Comparison of ENCODE assay signal across 1 cellular context in genomic region chr18:3665780-3666525, GRCh38.
TF ChIP-seq lines count a peak whose summit lies in the region.

No MANE protein-coding gene starts in this region.

TF ChIP-seq in HepG2, 621 proteins besides CTCF, POLR2A, EP300 and RAD21 (continued from another document and continues in another):
- TF ChIP-seq NFAT5 (CRISPR knock-in tag; IDR thresholded peaks at IDR 0.05) (no peak), ZNF263 (CRISPR knock-in tag; IDR thresholded peaks at IDR 0.05) (0 out of 2 replicates have a peak, but pooled peaks have one; percentile 9), ZNF33A (CRISPR knock-in tag; IDR thresholded peaks at IDR 0.05; ENCODE audit: borderline replicate concordance) (no peak; the same call in 1 of the 2 replicates), TFE3 (CRISPR knock-in tag; IDR thresholded peaks at IDR 0.05) (peak; percentile 62), ZNF441 (CRISPR knock-in tag; IDR thresholded peaks at IDR 0.05; ENCODE audit: borderline replicate concordance) (no peak), CREB3 (CRISPR knock-in tag; IDR thresholded peaks at IDR 0.05) (no peak), ZKSCAN1 (IDR thresholded peaks at IDR 0.05; ENCODE audit: low read length) (no peak), FOXJ3 (CRISPR knock-in tag; IDR thresholded peaks at IDR 0.05; ENCODE audit: borderline replicate concordance) (peak; percentile 81; the same call in 1 of the 2 replicates), GLI4 (CRISPR knock-in tag; IDR thresholded peaks at IDR 0.05; ENCODE audit: borderline replicate concordance) (no peak), MED8 (CRISPR knock-in tag; IDR thresholded peaks at IDR 0.05; ENCODE audit: insufficient replicate concordance) (peak; percentile 91), ZNF792 (CRISPR knock-in tag; IDR thresholded peaks at IDR 0.05) (peak; percentile 63; the same call in 1 of the 2 replicates), CEBPZ (IDR thresholded peaks at IDR 0.05; ENCODE audit: low read length) (no peak), ZNF768 (CRISPR knock-in tag; IDR thresholded peaks at IDR 0.05) (0 out of 2 replicates have a peak, but pooled peaks have one; percentile 43), GABPB1 (CRISPR knock-in tag; IDR thresholded peaks at IDR 0.05) (peak; percentile 44), ZNF574 (CRISPR knock-in tag; IDR thresholded peaks at IDR 0.05) (peak; percentile 59), MEF2D (CRISPR knock-in tag; IDR thresholded peaks at IDR 0.05) (peak; percentile 59; the same call in 1 of the 2 replicates), SP5 (CRISPR knock-in tag; IDR thresholded peaks at IDR 0.05; ENCODE audit: borderline replicate concordance, low read depth) (peak; percentile 60), ZNF24 (IDR thresholded peaks at IDR 0.05) (no peak)
- TF ChIP-seq, protein P1, sequence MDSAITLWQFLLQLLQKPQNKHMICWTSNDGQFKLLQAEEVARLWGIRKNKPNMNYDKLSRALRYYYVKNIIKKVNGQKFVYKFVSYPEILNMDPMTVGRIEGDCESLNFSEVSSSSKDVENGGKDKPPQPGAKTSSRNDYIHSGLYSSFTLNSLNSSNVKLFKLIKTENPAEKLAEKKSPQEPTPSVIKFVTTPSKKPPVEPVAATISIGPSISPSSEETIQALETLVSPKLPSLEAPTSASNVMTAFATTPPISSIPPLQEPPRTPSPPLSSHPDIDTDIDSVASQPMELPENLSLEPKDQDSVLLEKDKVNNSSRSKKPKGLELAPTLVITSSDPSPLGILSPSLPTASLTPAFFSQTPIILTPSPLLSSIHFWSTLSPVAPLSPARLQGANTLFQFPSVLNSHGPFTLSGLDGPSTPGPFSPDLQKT (CRISPR knock-in tag; IDR thresholded peaks at IDR 0.05; ENCODE audit: borderline replicate concordance): no peak
- TF ChIP-seq, protein P2, sequence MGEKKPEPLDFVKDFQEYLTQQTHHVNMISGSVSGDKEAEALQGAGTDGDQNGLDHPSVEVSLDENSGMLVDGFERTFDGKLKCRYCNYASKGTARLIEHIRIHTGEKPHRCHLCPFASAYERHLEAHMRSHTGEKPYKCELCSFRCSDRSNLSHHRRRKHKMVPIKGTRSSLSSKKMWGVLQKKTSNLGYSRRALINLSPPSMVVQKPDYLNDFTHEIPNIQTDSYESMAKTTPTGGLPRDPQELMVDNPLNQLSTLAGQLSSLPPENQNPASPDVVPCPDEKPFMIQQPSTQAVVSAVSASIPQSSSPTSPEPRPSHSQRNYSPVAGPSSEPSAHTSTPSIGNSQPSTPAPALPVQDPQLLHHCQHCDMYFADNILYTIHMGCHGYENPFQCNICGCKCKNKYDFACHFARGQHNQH (CRISPR knock-in tag; IDR thresholded peaks at IDR 0.05): no peak; the same call in none of the 2 replicates
- TF ChIP-seq, protein P3, sequence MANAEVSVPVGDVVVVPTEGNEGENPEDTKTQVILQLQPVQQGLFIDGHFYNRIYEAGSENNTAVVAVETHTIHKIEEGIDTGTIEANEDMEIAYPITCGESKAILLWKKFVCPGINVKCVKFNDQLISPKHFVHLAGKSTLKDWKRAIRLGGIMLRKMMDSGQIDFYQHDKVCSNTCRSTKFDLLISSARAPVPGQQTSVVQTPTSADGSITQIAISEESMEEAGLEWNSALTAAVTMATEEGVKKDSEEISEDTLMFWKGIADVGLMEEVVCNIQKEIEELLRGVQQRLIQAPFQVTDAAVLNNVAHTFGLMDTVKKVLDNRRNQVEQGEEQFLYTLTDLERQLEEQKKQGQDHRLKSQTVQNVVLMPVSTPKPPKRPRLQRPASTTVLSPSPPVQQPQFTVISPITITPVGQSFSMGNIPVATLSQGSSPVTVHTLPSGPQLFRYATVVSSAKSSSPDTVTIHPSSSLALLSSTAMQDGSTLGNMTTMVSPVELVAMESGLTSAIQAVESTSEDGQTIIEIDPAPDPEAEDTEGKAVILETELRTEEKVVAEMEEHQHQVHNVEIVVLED (CRISPR knock-in tag; IDR thresholded peaks at IDR 0.05; ENCODE audit: borderline replicate concordance): no peak
- TF ChIP-seq, protein P4, sequence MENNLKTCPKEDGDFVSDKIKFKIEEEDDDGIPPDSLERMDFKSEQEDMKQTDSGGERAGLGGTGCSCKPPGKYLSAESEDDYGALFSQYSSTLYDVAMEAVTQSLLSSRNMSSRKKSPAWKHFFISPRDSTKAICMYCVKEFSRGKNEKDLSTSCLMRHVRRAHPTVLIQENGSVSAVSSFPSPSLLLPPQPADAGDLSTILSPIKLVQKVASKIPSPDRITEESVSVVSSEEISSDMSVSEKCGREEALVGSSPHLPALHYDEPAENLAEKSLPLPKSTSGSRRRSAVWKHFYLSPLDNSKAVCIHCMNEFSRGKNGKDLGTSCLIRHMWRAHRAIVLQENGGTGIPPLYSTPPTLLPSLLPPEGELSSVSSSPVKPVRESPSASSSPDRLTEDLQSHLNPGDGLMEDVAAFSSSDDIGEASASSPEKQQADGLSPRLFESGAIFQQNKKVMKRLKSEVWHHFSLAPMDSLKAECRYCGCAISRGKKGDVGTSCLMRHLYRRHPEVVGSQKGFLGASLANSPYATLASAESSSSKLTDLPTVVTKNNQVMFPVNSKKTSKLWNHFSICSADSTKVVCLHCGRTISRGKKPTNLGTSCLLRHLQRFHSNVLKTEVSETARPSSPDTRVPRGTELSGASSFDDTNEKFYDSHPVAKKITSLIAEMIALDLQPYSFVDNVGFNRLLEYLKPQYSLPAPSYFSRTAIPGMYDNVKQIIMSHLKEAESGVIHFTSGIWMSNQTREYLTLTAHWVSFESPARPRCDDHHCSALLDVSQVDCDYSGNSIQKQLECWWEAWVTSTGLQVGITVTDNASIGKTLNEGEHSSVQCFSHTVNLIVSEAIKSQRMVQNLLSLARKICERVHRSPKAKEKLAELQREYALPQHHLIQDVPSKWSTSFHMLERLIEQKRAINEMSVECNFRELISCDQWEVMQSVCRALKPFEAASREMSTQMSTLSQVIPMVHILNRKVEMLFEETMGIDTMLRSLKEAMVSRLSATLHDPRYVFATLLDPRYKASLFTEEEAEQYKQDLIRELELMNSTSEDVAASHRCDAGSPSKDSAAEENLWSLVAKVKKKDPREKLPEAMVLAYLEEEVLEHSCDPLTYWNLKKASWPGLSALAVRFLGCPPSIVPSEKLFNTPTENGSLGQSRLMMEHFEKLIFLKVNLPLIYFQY (CRISPR knock-in tag; IDR thresholded peaks at IDR 0.05; ENCODE audit: borderline replicate concordance): no peak
- TF ChIP-seq, protein P5, sequence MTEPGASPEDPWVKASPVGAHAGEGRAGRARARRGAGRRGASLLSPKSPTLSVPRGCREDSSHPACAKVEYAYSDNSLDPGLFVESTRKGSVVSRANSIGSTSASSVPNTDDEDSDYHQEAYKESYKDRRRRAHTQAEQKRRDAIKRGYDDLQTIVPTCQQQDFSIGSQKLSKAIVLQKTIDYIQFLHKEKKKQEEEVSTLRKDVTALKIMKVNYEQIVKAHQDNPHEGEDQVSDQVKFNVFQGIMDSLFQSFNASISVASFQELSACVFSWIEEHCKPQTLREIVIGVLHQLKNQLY (CRISPR knock-in tag; IDR thresholded peaks at IDR 0.05): peak; percentile 67
- TF ChIP-seq, protein P6, sequence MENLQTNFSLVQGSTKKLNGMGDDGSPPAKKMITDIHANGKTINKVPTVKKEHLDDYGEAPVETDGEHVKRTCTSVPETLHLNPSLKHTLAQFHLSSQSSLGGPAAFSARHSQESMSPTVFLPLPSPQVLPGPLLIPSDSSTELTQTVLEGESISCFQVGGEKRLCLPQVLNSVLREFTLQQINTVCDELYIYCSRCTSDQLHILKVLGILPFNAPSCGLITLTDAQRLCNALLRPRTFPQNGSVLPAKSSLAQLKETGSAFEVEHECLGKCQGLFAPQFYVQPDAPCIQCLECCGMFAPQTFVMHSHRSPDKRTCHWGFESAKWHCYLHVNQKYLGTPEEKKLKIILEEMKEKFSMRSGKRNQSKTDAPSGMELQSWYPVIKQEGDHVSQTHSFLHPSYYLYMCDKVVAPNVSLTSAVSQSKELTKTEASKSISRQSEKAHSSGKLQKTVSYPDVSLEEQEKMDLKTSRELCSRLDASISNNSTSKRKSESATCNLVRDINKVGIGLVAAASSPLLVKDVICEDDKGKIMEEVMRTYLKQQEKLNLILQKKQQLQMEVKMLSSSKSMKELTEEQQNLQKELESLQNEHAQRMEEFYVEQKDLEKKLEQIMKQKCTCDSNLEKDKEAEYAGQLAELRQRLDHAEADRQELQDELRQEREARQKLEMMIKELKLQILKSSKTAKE (CRISPR knock-in tag; IDR thresholded peaks at IDR 0.05; ENCODE audit: borderline replicate concordance): peak; percentile 96
